1 cellular context compared by ENCODE assay signal in genomic region chrX:119853449-119853848, GRCh38.
TF ChIP-seq lines count a peak whose summit lies in the region.

No MANE protein-coding gene starts in this region.

TF ChIP-seq in K562, 482 proteins besides CTCF, POLR2A, EP300 and RAD21:
- no peak for TF ChIP-seq ZBTB12 (CRISPR knock-in tag; IDR thresholded peaks at IDR 0.05)
- no peak for TF ChIP-seq NFXL1 (CRISPR knock-in tag; IDR thresholded peaks at IDR 0.05)
- no peak for TF ChIP-seq ZNF766 (CRISPR knock-in tag; conservative IDR thresholded peaks at IDR 0.05)
- no peak for TF ChIP-seq EHMT2 (IDR thresholded peaks at IDR 0.05)
- no peak for TF ChIP-seq ZNF512 (tag; IDR thresholded peaks at IDR 0.05)
- TF ChIP-seq KLF6 (CRISPR knock-in tag; IDR thresholded peaks at IDR 0.05; ENCODE audit: borderline replicate concordance) = no peak
- no peak for TF ChIP-seq MAFG (tag; conservative IDR thresholded peaks at IDR 0.05)
- TF ChIP-seq ZNF518B (CRISPR knock-in tag; IDR thresholded peaks at IDR 0.05) = no peak
- no peak for TF ChIP-seq SIRT6 (IDR thresholded peaks at IDR 0.05; ENCODE audit: low read depth, low read length)
- no peak for TF ChIP-seq ARID4B (CRISPR knock-in tag; IDR thresholded peaks at IDR 0.05)
- no peak for TF ChIP-seq HBP1 (CRISPR knock-in tag; IDR thresholded peaks at IDR 0.05)
- TF ChIP-seq ZFP1 (CRISPR knock-in tag; IDR thresholded peaks at IDR 0.05) = no peak
- no peak for TF ChIP-seq RFX1 (IDR thresholded peaks at IDR 0.05)
- no peak for TF ChIP-seq DIDO1 (tag; IDR thresholded peaks at IDR 0.05; ENCODE audit: low read depth)
- TF ChIP-seq TBP (optimal IDR thresholded peaks at IDR 0.05; ENCODE audit: low read depth, low read length) = no peak
- TF ChIP-seq STAT5B (CRISPR knock-in tag; IDR thresholded peaks at IDR 0.05) = no peak
